22 cellular contexts compared by ENCODE assay signal in the genomic region with DNA sequence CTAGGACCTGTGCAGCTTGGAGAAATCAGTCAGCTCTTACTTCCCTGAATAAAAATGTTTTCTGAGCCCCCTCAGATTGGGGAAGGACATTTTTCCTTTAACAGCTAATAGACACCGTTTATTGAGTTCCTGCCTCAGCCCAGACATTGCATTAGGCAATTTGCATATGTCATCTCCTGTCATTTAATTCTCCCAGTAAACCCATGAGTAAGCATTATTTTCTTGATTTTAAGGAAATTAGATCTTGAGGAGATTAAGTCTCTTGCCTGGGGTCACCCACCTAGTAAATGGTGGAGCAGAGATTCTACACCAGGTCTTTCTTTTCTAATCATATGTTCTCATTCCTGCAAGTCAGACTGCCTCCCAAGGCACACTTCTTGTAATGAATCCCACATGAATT.
"Had no signal": no experiment of that assay in that cellular context is flagged by ENCODE, and none has a peak within 500 bp of the region (broad histone marks: within the 10 kb centered on the region; RNA-seq: fewer than 3 reads in every experiment).

No MANE protein-coding gene starts in this region.

- H3K27ac ChIP-seq: colonic mucosa, esophagus muscularis mucosa, gastrocnemius medialis, heart right ventricle, left lung, lower lobe of right lung had no signal

- H3K4me1 ChIP-seq: colonic mucosa, gastrocnemius medialis, left lung, lower lobe of right lung had no signal

- ATAC-seq: effector memory CD8-positive, alpha-beta T cell; gastrocnemius medialis; heart right ventricle; left cardiac atrium; left lung; left ventricle myocardium superior; lower lobe of right lung; mucosa of descending colon had no signal

- H3K27me3 ChIP-seq: colonic mucosa, gastrocnemius medialis, heart right ventricle had no signal

- H3K36me3 ChIP-seq: colonic mucosa, esophagus muscularis mucosa, gastrocnemius medialis, heart right ventricle, left lung, lower lobe of right lung had no signal

- H3K4me3 ChIP-seq: colonic mucosa, esophagus muscularis mucosa, gastrocnemius medialis, heart right ventricle, left lung, lower lobe of right lung, mucosa of descending colon had no signal

- FAIRE-seq: endometrium, islet of Langerhans, keratinocyte had no signal

- H3K9me3 ChIP-seq: colonic mucosa, esophagus muscularis mucosa, gastrocnemius medialis, heart right ventricle, left lung, lower lobe of right lung, mucosa of descending colon had no signal

- DNase-seq: colonic mucosa; cortex of kidney; effector CD8-positive, alpha-beta T cell; effector memory CD8-positive, alpha-beta T cell; endodermal cell; foreskin melanocyte; gastrocnemius medialis; glutamatergic neuron; head of caudate nucleus; heart right ventricle; hippocampal formation; left cardiac atrium; left ventricle myocardium superior; lower lobe of right lung; mesenchymal stem cell; mucosa of descending colon; naive B cell had no signal
